27 cellular contexts compared by ENCODE assay signal in genomic region chr9:137918331-137919094, GRCh38. TPM values are rescaled to one million over a fixed set of nuclear protein-coding genes. Genes with fewer than 3 reads are reported as not detected.
A peak's percentile ranks its signal among the peaks of the same experiment; 100 is the strongest.
DNase-seq lines count a peak whose midpoint lies in the region; ATAC-seq and TF ChIP-seq lines count a peak whose summit lies in the region.
"Had no signal": no experiment of that assay in that cellular context is flagged by ENCODE, and none has a peak within 500 bp of the region (broad histone marks: within the 10 kb centered on the region; RNA-seq: fewer than 3 reads in every experiment).

No MANE protein-coding gene starts in this region.

- ATAC-seq in GM21619 (IDR thresholded peaks at IDR 0.05; ENCODE audit: unreplicated experiment), result no peak
- ATAC-seq: gastrocnemius medialis, HepG2, psoas muscle had no signal

- in situ Hi-C loops in GM13977 (cut with MboI; ENCODE audit: low pct_unique_long_range_greater_than_20kb, low sequenced_read_pairs, unreplicated experiment), result no loop called here

- TF ChIP-seq CTCF in GM13977 (IDR thresholded peaks at IDR 0.05; ENCODE audit: extremely low read depth, insufficient read depth, missing control alignments) (no peak), dorsolateral prefrontal cortex (IDR thresholded peaks at IDR 0.05 in 54 of 56, conservative IDR thresholded peaks at IDR 0.05 in 2 of 56; ENCODE audit: low read depth in 1 of 56, partially characterized antibody in 56 of 56) (no peak)

- intact Hi-C loops in dorsolateral prefrontal cortex (cut with DNase I), result no loop called here

- DNase-seq in GM13977 (ENCODE audit: low spot score) (peak; percentile 17), dorsolateral prefrontal cortex (peak in 6 of 10 donors; percentile 38 to 76 (median 52)), kidney tubule cell (ENCODE audit: low spot score) (peak; percentile 22), NCI-H2107 (lab: John Stamatoyannopoulos, UW) (no peak), OCI-M1 (lab: John Stamatoyannopoulos, UW) (no peak)
- DNase-seq: activated CD4-positive, alpha-beta T cell treated with anti-CD3 and anti-CD28 coated beads, Interleukin-2, amount 50 U/mL, for 48 hours; activated naive CD4-positive, alpha-beta T cell treated with anti-CD3 and anti-CD28 coated beads for 36 hours; Caco-2; gastrocnemius medialis; GM23248; Karpas-422; lower lobe of right lung; NCI-H1417 treated with DMSO at 0.1 percent for 48 hours; NCI-H2081 treated with DMSO at 0.1 percent for 48 hours; NCI-H446; NCI-H82; psoas muscle; RPMI8226; stomach; trophoblast cell had no signal

- peak overlapping the region in 54 of 59 donors; percentile 22 to 88 (median 71) for H3K27ac ChIP-seq in dorsolateral prefrontal cortex
- peak overlapping the region; percentile 73 for H3K27ac ChIP-seq in temporal lobe (ENCODE audit: low read depth, low read length)
- H3K27ac ChIP-seq: gastrocnemius medialis, GM23248, lower lobe of right lung, psoas muscle, SK-N-MC, skin epidermis, stomach had no signal

- no peaks in the 10 kb centered on the region for H3K27me3 ChIP-seq in dorsolateral prefrontal cortex
- H3K27me3 ChIP-seq: gastrocnemius medialis had no signal

- H3K4me3 ChIP-seq in dorsolateral prefrontal cortex, result peak overlapping the region in 1 of 59 donors; percentile 29
- H3K4me3 ChIP-seq: gastrocnemius medialis, GM23248, lower lobe of right lung, psoas muscle, SK-N-MC, skin epidermis, stomach had no signal

RNA-seq across cellular contexts. Expression of gene CACNA1B, which starts 40.9 kb away (rescaled TPM):
- total RNA-seq in dorsolateral prefrontal cortex (10 to 100 TPM; 18.4 to 81.1 (median 54.5) TPM), temporal lobe (30.2 TPM)
- total RNA-seq: activated T-helper 1 cell treated with anti-CD3 and anti-CD28 coated beads, Interleukin-12 subunit alpha, Interleukin-12 subunit beta, Interleukin-2, Interleukin-4 antibody, amounts not matched to agents 30 ng/mL and 10 ng/mL and 1 ng/mL, durations not matched to agents 14 hours and 24 hours and 36 hours; bronchial epithelial cell; GM23248 had no signal

Comparison
In these comparisons a context has a peak if more than half of its experiments do, and no peak if none do; other contexts are left out.
1. DNase-seq: peak in GM13977 (single experiment), dorsolateral prefrontal cortex (6 of 10) and kidney tubule cell (single experiment); none in NCI-H2107 (single experiment) and OCI-M1 (single experiment).